ENCODE assay signal across 1 cellular context in the genomic region with DNA sequence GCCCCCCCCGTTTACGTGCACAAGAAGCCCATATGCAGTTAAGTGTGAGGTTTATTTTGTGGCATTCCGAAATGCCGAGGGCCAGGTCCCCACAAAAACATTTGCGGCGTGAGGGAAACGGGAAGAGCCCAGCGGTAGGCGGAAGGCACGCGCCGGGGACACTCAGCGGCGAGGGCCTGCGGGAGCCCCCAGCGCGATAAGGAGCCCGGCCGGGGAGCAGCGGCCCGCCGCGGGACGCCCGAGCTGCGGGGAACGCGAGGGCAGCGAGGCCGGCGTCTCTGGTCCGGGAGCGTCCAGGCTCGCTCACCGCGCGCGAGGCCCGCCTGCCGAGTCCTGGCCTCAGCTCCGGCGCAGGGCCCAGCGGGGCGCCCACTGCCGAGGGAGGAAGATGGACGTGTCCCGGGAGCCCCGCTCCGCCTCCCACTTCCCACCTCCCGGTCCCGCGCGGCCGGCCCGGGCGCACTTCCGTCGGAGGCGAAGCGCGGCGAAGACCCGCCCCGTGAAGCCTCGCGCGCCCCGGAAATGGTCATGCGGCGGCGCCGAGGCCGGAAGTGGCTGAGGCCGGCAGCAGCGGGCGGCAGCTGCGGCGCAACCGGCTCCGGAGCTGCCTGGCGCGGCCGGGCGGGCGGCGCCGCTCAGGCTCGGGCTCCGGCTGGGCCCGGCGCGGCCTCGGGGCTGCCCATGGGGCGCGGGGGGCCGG.
A peak's percentile ranks its signal among the peaks of the same experiment; 100 is the strongest.
TF ChIP-seq lines count a peak whose summit lies in the region.

A gene with protein sequence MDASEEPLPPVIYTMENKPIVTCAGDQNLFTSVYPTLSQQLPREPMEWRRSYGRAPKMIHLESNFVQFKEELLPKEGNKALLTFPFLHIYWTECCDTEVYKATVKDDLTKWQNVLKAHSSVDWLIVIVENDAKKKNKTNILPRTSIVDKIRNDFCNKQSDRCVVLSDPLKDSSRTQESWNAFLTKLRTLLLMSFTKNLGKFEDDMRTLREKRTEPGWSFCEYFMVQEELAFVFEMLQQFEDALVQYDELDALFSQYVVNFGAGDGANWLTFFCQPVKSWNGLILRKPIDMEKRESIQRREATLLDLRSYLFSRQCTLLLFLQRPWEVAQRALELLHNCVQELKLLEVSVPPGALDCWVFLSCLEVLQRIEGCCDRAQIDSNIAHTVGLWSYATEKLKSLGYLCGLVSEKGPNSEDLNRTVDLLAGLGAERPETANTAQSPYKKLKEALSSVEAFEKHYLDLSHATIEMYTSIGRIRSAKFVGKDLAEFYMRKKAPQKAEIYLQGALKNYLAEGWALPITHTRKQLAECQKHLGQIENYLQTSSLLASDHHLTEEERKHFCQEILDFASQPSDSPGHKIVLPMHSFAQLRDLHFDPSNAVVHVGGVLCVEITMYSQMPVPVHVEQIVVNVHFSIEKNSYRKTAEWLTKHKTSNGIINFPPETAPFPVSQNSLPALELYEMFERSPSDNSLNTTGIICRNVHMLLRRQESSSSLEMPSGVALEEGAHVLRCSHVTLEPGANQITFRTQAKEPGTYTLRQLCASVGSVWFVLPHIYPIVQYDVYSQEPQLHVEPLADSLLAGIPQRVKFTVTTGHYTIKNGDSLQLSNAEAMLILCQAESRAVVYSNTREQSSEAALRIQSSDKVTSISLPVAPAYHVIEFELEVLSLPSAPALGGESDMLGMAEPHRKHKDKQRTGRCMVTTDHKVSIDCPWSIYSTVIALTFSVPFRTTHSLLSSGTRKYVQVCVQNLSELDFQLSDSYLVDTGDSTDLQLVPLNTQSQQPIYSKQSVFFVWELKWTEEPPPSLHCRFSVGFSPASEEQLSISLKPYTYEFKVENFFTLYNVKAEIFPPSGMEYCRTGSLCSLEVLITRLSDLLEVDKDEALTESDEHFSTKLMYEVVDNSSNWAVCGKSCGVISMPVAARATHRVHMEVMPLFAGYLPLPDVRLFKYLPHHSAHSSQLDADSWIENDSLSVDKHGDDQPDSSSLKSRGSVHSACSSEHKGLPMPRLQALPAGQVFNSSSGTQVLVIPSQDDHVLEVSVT (plus strand): TSS at position 536 of the 700 bp plus-strand sequence. CDS start 185 bp downstream, outside the sequence.

TF ChIP-seq in HepG2, 621 proteins besides CTCF, POLR2A, EP300 and RAD21 (continued from another document and continues in another):
- no peak for TF ChIP-seq ZNF883 (CRISPR knock-in tag; IDR thresholded peaks at IDR 0.05; ENCODE audit: not compliant biosample characterization)
- no peak for TF ChIP-seq REPIN1 (CRISPR knock-in tag; IDR thresholded peaks at IDR 0.05; ENCODE audit: borderline replicate concordance, low read depth)
- TF ChIP-seq, protein P1, sequence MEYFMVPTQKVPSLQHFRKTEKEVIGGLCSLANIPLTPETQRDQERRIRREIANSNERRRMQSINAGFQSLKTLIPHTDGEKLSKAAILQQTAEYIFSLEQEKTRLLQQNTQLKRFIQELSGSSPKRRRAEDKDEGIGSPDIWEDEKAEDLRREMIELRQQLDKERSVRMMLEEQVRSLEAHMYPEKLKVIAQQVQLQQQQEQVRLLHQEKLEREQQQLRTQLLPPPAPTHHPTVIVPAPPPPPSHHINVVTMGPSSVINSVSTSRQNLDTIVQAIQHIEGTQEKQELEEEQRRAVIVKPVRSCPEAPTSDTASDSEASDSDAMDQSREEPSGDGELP (IDR thresholded peaks at IDR 0.05; ENCODE audit: borderline replicate concordance, low read depth) = no peak
- no peak for TF ChIP-seq MXD4 (CRISPR knock-in tag; IDR thresholded peaks at IDR 0.05)
- TF ChIP-seq MATR3 (CRISPR knock-in tag; IDR thresholded peaks at IDR 0.05) = no peak
- no peak for TF ChIP-seq CHD4 (IDR thresholded peaks at IDR 0.05; ENCODE audit: borderline replicate concordance, low read length)
- TF ChIP-seq IKZF1 (IDR thresholded peaks at IDR 0.05) = no peak
- TF ChIP-seq ZNF225 (CRISPR knock-in tag; IDR thresholded peaks at IDR 0.05) = no peak
- TF ChIP-seq, protein P2, sequence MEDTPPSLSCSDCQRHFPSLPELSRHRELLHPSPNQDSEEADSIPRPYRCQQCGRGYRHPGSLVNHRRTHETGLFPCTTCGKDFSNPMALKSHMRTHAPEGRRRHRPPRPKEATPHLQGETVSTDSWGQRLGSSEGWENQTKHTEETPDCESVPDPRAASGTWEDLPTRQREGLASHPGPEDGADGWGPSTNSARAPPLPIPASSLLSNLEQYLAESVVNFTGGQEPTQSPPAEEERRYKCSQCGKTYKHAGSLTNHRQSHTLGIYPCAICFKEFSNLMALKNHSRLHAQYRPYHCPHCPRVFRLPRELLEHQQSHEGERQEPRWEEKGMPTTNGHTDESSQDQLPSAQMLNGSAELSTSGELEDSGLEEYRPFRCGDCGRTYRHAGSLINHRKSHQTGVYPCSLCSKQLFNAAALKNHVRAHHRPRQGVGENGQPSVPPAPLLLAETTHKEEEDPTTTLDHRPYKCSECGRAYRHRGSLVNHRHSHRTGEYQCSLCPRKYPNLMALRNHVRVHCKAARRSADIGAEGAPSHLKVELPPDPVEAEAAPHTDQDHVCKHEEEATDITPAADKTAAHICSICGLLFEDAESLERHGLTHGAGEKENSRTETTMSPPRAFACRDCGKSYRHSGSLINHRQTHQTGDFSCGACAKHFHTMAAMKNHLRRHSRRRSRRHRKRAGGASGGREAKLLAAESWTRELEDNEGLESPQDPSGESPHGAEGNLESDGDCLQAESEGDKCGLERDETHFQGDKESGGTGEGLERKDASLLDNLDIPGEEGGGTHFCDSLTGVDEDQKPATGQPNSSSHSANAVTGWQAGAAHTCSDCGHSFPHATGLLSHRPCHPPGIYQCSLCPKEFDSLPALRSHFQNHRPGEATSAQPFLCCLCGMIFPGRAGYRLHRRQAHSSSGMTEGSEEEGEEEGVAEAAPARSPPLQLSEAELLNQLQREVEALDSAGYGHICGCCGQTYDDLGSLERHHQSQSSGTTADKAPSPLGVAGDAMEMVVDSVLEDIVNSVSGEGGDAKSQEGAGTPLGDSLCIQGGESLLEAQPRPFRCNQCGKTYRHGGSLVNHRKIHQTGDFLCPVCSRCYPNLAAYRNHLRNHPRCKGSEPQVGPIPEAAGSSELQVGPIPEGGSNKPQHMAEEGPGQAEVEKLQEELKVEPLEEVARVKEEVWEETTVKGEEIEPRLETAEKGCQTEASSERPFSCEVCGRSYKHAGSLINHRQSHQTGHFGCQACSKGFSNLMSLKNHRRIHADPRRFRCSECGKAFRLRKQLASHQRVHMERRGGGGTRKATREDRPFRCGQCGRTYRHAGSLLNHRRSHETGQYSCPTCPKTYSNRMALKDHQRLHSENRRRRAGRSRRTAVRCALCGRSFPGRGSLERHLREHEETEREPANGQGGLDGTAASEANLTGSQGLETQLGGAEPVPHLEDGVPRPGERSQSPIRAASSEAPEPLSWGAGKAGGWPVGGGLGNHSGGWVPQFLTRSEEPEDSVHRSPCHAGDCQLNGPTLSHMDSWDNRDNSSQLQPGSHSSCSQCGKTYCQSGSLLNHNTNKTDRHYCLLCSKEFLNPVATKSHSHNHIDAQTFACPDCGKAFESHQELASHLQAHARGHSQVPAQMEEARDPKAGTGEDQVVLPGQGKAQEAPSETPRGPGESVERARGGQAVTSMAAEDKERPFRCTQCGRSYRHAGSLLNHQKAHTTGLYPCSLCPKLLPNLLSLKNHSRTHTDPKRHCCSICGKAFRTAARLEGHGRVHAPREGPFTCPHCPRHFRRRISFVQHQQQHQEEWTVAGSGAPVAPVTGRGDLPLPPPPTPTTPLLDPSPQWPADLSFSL (CRISPR knock-in tag; IDR thresholded peaks at IDR 0.05) = no peak
- TF ChIP-seq, protein P3, sequence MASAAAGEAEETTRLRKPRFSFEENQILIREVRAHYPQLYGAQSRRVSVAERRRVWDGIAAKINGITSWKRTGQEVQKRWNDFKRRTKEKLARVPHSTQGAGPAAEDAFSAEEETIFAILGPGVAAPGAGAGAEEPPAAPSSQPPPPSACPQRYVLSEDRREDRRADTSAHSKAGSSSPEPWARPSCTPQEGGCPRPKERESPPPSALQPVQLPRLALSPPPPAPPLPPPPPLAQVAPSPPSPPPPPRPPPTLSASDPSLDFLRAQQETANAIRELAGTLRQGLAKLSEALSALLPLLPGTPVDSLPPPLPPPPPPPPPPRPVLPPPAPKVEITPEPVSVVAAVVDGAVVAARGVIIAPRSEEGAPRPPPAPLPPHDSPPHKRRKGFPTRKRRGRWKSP (CRISPR knock-in tag; IDR thresholded peaks at IDR 0.05) = 0 out of 2 replicates have a peak, but pooled peaks have one; percentile 12
- no peak for TF ChIP-seq ZBTB3 (CRISPR knock-in tag; IDR thresholded peaks at IDR 0.05; ENCODE audit: borderline replicate concordance, low read depth)
- TF ChIP-seq HCFC1 (IDR thresholded peaks at IDR 0.05; ENCODE audit: low read depth, low read length) = peak; percentile 63
- TF ChIP-seq, protein P4, sequence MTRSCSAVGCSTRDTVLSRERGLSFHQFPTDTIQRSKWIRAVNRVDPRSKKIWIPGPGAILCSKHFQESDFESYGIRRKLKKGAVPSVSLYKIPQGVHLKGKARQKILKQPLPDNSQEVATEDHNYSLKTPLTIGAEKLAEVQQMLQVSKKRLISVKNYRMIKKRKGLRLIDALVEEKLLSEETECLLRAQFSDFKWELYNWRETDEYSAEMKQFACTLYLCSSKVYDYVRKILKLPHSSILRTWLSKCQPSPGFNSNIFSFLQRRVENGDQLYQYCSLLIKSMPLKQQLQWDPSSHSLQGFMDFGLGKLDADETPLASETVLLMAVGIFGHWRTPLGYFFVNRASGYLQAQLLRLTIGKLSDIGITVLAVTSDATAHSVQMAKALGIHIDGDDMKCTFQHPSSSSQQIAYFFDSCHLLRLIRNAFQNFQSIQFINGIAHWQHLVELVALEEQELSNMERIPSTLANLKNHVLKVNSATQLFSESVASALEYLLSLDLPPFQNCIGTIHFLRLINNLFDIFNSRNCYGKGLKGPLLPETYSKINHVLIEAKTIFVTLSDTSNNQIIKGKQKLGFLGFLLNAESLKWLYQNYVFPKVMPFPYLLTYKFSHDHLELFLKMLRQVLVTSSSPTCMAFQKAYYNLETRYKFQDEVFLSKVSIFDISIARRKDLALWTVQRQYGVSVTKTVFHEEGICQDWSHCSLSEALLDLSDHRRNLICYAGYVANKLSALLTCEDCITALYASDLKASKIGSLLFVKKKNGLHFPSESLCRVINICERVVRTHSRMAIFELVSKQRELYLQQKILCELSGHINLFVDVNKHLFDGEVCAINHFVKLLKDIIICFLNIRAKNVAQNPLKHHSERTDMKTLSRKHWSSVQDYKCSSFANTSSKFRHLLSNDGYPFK (CRISPR knock-in tag; IDR thresholded peaks at IDR 0.05; ENCODE audit: borderline replicate concordance) = no peak
- TF ChIP-seq RORA (CRISPR knock-in tag; IDR thresholded peaks at IDR 0.05) = no peak
- TF ChIP-seq HIVEP1 (CRISPR knock-in tag; IDR thresholded peaks at IDR 0.05) = no peak
- TF ChIP-seq ZNF3 (CRISPR knock-in tag; IDR thresholded peaks at IDR 0.05) = no peak
- peak; percentile 32; the same call in 1 of the 2 replicates for TF ChIP-seq NCOA2 (CRISPR knock-in tag; IDR thresholded peaks at IDR 0.05)
- TF ChIP-seq, protein P5, sequence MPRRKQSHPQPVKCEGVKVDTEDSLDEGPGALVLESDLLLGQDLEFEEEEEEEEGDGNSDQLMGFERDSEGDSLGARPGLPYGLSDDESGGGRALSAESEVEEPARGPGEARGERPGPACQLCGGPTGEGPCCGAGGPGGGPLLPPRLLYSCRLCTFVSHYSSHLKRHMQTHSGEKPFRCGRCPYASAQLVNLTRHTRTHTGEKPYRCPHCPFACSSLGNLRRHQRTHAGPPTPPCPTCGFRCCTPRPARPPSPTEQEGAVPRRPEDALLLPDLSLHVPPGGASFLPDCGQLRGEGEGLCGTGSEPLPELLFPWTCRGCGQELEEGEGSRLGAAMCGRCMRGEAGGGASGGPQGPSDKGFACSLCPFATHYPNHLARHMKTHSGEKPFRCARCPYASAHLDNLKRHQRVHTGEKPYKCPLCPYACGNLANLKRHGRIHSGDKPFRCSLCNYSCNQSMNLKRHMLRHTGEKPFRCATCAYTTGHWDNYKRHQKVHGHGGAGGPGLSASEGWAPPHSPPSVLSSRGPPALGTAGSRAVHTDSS (CRISPR knock-in tag; conservative IDR thresholded peaks at IDR 0.05) = no peak
- no peak; the same call in 1 of the 2 replicates for TF ChIP-seq KMT2A (CRISPR knock-in tag; IDR thresholded peaks at IDR 0.05)
- no peak for TF ChIP-seq MAFK (conservative IDR thresholded peaks at IDR 0.05 in 1 of 2, IDR thresholded peaks at IDR 0.05 in 1 of 2; ENCODE audit: low read length in 2 of 2)
- TF ChIP-seq, protein P6, sequence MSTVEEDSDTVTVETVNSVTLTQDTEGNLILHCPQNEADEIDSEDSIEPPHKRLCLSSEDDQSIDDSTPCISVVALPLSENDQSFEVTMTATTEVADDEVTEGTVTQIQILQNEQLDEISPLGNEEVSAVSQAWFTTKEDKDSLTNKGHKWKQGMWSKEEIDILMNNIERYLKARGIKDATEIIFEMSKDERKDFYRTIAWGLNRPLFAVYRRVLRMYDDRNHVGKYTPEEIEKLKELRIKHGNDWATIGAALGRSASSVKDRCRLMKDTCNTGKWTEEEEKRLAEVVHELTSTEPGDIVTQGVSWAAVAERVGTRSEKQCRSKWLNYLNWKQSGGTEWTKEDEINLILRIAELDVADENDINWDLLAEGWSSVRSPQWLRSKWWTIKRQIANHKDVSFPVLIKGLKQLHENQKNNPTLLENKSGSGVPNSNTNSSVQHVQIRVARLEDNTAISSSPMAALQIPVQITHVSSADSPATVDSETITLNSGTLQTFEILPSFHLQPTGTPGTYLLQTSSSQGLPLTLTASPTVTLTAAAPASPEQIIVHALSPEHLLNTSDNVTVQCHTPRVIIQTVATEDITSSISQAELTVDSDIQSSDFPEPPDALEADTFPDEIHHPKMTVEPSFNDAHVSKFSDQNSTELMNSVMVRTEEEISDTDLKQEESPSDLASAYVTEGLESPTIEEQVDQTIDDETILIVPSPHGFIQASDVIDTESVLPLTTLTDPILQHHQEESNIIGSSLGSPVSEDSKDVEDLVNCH (CRISPR knock-in tag; IDR thresholded peaks at IDR 0.05) = no peak
- TF ChIP-seq, protein P7, sequence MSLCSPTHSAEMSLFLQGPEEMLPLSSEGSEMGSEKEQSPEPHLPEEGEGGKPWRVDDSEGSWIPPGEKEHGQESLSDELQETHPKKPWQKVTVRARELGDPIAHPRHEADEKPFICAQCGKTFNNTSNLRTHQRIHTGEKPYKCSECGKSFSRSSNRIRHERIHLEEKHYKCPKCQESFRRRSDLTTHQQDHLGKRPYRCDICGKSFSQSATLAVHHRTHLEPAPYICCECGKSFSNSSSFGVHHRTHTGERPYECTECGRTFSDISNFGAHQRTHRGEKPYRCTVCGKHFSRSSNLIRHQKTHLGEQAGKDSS (CRISPR knock-in tag; IDR thresholded peaks at IDR 0.05; ENCODE audit: borderline replicate concordance, low read depth) = peak; percentile 73; the same call in 1 of the 2 replicates
- TF ChIP-seq RARG (CRISPR knock-in tag; IDR thresholded peaks at IDR 0.05; ENCODE audit: low read depth) = no peak
- TF ChIP-seq, protein P8, sequence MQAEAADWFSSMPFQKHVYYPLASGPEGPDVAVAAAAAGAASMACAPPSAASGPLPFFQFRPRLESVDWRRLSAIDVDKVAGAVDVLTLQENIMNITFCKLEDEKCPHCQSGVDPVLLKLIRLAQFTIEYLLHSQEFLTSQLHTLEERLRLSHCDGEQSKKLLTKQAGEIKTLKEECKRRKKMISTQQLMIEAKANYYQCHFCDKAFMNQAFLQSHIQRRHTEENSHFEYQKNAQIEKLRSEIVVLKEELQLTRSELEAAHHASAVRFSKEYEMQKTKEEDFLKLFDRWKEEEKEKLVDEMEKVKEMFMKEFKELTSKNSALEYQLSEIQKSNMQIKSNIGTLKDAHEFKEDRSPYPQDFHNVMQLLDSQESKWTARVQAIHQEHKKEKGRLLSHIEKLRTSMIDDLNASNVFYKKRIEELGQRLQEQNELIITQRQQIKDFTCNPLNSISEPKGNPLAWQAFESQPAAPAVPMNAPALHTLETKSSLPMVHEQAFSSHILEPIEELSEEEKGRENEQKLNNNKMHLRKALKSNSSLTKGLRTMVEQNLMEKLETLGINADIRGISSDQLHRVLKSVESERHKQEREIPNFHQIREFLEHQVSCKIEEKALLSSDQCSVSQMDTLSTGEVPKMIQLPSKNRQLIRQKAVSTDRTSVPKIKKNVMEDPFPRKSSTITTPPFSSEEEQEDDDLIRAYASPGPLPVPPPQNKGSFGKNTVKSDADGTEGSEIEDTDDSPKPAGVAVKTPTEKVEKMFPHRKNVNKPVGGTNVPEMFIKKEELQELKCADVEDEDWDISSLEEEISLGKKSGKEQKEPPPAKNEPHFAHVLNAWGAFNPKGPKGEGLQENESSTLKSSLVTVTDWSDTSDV (CRISPR knock-in tag; IDR thresholded peaks at IDR 0.05) = peak; percentile 50; the same call in 1 of the 2 replicates
- TF ChIP-seq ZSCAN29 (CRISPR knock-in tag; conservative IDR thresholded peaks at IDR 0.05) = no peak
